2 cellular contexts compared by ENCODE assay signal in the genomic region with DNA sequence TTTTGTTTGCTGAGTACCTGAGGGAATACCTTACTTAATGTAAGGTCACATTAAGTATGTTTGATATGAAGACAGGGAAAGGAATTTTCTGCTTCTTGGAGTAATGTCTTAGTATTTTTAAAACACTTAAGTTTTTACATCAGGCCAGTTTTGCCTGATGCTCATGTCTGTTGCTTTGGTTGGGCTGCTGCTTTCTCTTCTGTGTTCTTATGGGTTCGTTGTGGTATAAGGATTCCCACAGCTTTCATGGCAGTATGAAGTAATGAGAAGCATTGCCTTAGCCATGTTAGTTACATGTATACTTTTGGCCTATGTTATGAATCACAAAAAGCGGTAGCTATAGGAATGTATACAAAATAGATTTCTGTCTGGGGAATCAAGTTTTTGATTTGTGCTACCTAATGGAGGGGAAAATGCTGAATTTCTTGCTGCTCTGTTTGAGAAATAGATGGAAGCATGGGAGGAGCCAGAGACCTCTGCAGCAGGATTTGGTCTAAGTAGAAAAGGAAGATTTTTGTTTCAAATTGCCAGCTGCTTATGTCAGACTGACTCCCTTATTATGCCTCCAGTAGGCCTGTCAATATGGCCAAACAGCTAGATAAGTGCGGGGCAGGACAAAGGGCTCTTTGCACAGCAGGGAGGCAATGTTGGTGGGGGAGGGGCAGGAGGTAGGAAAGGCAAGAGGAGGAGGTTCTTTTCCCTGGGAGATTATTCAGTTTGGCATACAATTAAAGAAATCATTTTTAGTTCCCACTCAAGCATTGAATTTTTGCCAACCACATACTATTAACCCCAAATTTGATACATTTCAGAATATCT.
TF ChIP-seq lines count a peak whose summit lies in the region.

No MANE protein-coding gene starts in this region.

TF ChIP-seq in SK-N-SH, 30 proteins besides CTCF, POLR2A, EP300 and RAD21 (continued from another document):
- no peak for TF ChIP-seq SMC3 (IDR thresholded peaks at IDR 0.05; ENCODE audit: low read depth, low read length)
- TF ChIP-seq FOXM1 (IDR thresholded peaks at IDR 0.05; ENCODE audit: low read depth): no peak
- TF ChIP-seq, protein P1, sequence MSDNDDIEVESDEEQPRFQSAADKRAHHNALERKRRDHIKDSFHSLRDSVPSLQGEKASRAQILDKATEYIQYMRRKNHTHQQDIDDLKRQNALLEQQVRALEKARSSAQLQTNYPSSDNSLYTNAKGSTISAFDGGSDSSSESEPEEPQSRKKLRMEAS (IDR thresholded peaks at IDR 0.05; ENCODE audit: low read depth): no peak
- TF ChIP-seq CHD2 (IDR thresholded peaks at IDR 0.05; ENCODE audit: low read length, partially characterized antibody): no peak
- TF ChIP-seq RCOR1 (IDR thresholded peaks at IDR 0.05; ENCODE audit: low read length): no peak
- TF ChIP-seq YY1 (IDR thresholded peaks at IDR 0.05; ENCODE audit: low read depth): no peak
TF ChIP-seq in SK-N-SH: peak in this region for 0.

TF ChIP-seq in SK-N-SH treated with all-trans-retinoic acid at 6 μM for 48 hours, 23 proteins besides CTCF, POLR2A, EP300 and RAD21 (continued from another document):
- TF ChIP-seq ZNF565 (CRISPR knock-in tag; conservative IDR thresholded peaks at IDR 0.05; ENCODE audit: low read depth): no peak
